In the genomic region with DNA sequence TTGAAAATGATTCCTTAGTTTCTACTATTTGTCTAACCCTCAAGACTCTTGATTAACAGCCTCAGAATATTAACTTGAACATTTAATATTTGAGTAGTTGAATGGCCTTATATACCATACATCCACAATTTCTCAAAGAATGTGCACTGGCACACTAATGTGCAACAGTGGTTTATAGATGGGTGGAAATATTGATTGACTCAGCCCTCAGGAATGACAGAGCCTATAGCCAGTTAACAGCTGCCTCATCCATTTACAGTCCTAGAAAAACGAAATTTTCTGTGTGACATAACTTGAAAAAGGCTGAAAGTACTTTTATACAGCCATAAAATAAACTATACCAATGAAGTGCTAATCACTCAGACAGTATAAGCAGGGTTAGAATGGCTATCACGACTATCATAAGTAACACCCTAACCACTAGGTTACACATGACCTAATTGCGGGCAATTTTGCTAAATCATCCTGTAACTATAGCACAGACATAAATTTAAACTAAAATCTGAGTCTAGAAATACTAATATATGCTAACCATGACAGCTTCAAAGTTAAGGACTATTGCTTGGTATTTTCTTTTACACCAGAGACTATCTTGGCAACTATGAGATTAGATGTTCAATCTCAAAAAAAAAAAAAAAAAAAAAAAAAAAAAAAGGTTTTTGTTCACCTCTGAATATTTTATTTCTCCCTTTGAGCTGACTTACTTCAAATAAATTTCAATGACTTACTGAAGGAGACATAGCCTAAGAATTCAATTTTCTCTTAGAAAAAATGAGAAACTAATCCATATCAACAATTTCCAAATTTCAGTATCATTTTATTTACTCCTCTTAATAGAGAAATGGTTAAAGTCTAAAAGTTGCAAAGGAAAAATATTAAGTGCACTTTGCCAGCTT, we compare ENCODE assay signal across 14 cellular contexts. TPM values are rescaled to one million over a fixed set of nuclear protein-coding genes. Genes with fewer than 3 reads are reported as not detected.
A peak's percentile ranks its signal among the peaks of the same experiment; 100 is the strongest.
DNase-seq lines count a peak whose midpoint lies in the region; ATAC-seq, FAIRE-seq and TF ChIP-seq lines count a peak whose summit lies in the region.
"Had no signal": no experiment of that assay in that cellular context is flagged by ENCODE, and none has a peak within 500 bp of the region (broad histone marks: within the 10 kb centered on the region; RNA-seq: fewer than 3 reads in every experiment).

No MANE protein-coding gene starts in this region.

- H3K9me1 ChIP-seq in IMR-90 (ENCODE audit: insufficient read depth, low read length), result peaks cover 14% of the 10 kb centered on the region

- POLR2A ChIA-PET in IMR-90 (lab: Charles Lee; ENCODE audit: unreplicated experiment), result no interaction called here

- H3K56ac ChIP-seq in IMR-90 (ENCODE audit: extremely low read depth, insufficient read depth, low read length), result no peak overlapping the region

- H4K8ac ChIP-seq in IMR-90 (ENCODE audit: low read depth in 2 of 2, low read length in 2 of 2), result no peak overlapping the region

- DNase-seq in AG10803 (ENCODE audit: low read depth) (peak; percentile 46), IMR-90 (peak; percentile 72), astrocyte (ENCODE audit: low read depth) (peak; percentile 51), kidney (no peak), SIG-M5 treated with dmso at 0.1 percent for 504 hours (lab: John Stamatoyannopoulos, UW; ENCODE audit: unreplicated experiment) (no peak)
- DNase-seq: activated CD4-positive, alpha-beta memory T cell treated with anti-CD3 and anti-CD28 coated beads, Interleukin-2, amount 10 ng/mL, durations not matched to agents 7 days and 5 days; effector CD8-positive, alpha-beta T cell; NCI-H524 had no signal

- H2AFZ ChIP-seq in IMR-90 (replicated peaks; ENCODE audit: low read length, poor library complexity), result no peak overlapping the region
- no peak overlapping the region for H2AFZ ChIP-seq in astrocyte (ENCODE audit: low read depth, low read length)

- H3K4me2 ChIP-seq in IMR-90 (ENCODE audit: low read depth, low read length) (peak overlapping the region; percentile 65; the same call in 1 of the 2 replicates), astrocyte (ENCODE audit: low read length) (peak overlapping the region; percentile 37)

- no peak overlapping the region for H3K14ac ChIP-seq in IMR-90 (replicated peaks; ENCODE audit: low read depth, low read length)

- H3K27ac ChIP-seq in IMR-90 (ENCODE audit: insufficient read depth, low read length) (no peak overlapping the region), astrocyte (ENCODE audit: low read depth, low read length) (no peak overlapping the region), kidney (ENCODE audit: low read depth in 2 of 2, low read length in 2 of 2) (no peak overlapping the region)
- H3K27ac ChIP-seq: C4-2B had no signal

- H4K91ac ChIP-seq in IMR-90 (ENCODE audit: insufficient read depth, low read depth, low read length), result no peak overlapping the region

- dilution Hi-C loops in IMR-90 (cut with HindIII; ENCODE audit: low sequenced_read_pairs, unreplicated experiment), result no loop called here

- H3K36me3 ChIP-seq in IMR-90 (ENCODE audit: control insufficient read depth, insufficient read depth, low read length), result peaks cover 18% of the 10 kb centered on the region
- H3K36me3 ChIP-seq in astrocyte (ENCODE audit: insufficient read depth, low read length), result peaks cover 3% of the 10 kb centered on the region
- peaks cover 10 to 12% of the 10 kb centered on the region in 2 donors for H3K36me3 ChIP-seq in kidney (ENCODE audit: control insufficient read depth in 1 of 2, insufficient read depth in 2 of 2, low read length in 2 of 2)

- CTCF ChIA-PET in IMR-90 (lab: Yijun Ruan, JAX), result interaction anchor here (0.6 to 0.8 kb wide), 4 partner anchors 21 to 1367 kb away, joined by 3 to 4 read pairs (median 4); no protein-coding TSS in a partner anchor

- no peaks in the 10 kb centered on the region for H3K27me3 Mint-ChIP-seq in astrocyte (ENCODE audit: low read depth, unreplicated experiment)
- H3K27me3 Mint-ChIP-seq: activated CD4-positive, alpha-beta memory T cell treated with anti-CD3 and anti-CD28 coated beads, Interleukin-2, amount 10 ng/mL, durations not matched to agents 7 days and 5 days; activated naive CD4-positive, alpha-beta T cell treated with anti-CD3 and anti-CD28 coated beads, Interleukin-2, amount 50 U/mL, for 24 hours had no signal

- in situ Hi-C loops in IMR-90 (cut with MboI; ENCODE audit: low sequenced_read_pairs), result no loop called here

- ATAC-seq in IMR-90 (ENCODE audit: low read depth) (peak; percentile 88), HG03159 (IDR thresholded peaks at IDR 0.05; ENCODE audit: unreplicated experiment) (no peak), HG03108 (IDR thresholded peaks at IDR 0.05; ENCODE audit: unreplicated experiment) (no peak), GM21825 (IDR thresholded peaks at IDR 0.05; ENCODE audit: unreplicated experiment) (no peak)
- ATAC-seq: sciatic nerve had no signal

- peak overlapping the region; percentile 75 for H2BK5ac ChIP-seq in IMR-90 (ENCODE audit: low read depth, low read length, poor library complexity, severe bottlenecking)

- no peak overlapping the region; the same call in 2 of the 3 replicates for H2BK15ac ChIP-seq in IMR-90 (ENCODE audit: low read depth, low read length)

- no peak overlapping the region for H3K4me3 ChIP-seq in AG10803 (ENCODE audit: low read length)
- no peak overlapping the region for H3K4me3 ChIP-seq in IMR-90 (ENCODE audit: insufficient read depth, low read depth, low read length)
- no peak overlapping the region for H3K4me3 ChIP-seq in astrocyte (ENCODE audit: insufficient read depth, low read depth, low read length)
- no peak overlapping the region for H3K4me3 ChIP-seq in kidney (ENCODE audit: low read length in 2 of 2)

- intact Hi-C loops in IMR-90 (cut with micrococcal nuclease) (loop anchor here (5.0 kb wide), 1 partner anchor 160 kb away; a partner anchor contains a TSS), kidney (cut with DNase I) (no loop called here)

- no peak overlapping the region for H3K18ac ChIP-seq in IMR-90 (ENCODE audit: low read depth, low read length)

- H2AK9ac ChIP-seq in IMR-90 (replicated peaks; ENCODE audit: low read depth, low read length, poor library complexity), result no peak overlapping the region

- TF ChIP-seq CTCF in AG10803 (conservative IDR thresholded peaks at IDR 0.05; ENCODE audit: low read length) (no peak), IMR-90 (conservative IDR thresholded peaks at IDR 0.05; ENCODE audit: low read depth, low read length) (no peak), astrocyte (IDR thresholded peaks at IDR 0.05; ENCODE audit: insufficient read depth, low read depth, low read length) (no peak), kidney (IDR thresholded peaks at IDR 0.05; ENCODE audit: borderline replicate concordance, extremely low read depth, insufficient read depth) (no peak)

- H3K79me2 ChIP-seq in astrocyte (ENCODE audit: insufficient read depth, low read length), result peaks cover 69% of the 10 kb centered on the region

- no TSS peak for BruUV-seq in IMR-90 (replicated peaks; lab: Mats Ljungman, UMichigan)

- H3K9ac ChIP-seq in IMR-90 (ENCODE audit: low read depth, low read length), result no peak overlapping the region
- no peak overlapping the region for H3K9ac ChIP-seq in astrocyte (ENCODE audit: low read length)
- no peak overlapping the region for H3K9ac ChIP-seq in kidney (ENCODE audit: low read length in 2 of 2)

- TF ChIP-seq POLR2A in IMR-90 (IDR thresholded peaks at IDR 0.05; ENCODE audit: low read depth, low read length), result no peak

- H3K27me3 ChIP-seq in IMR-90 (ENCODE audit: control insufficient read depth, insufficient read depth, low read length) (no peaks in the 10 kb centered on the region), astrocyte (ENCODE audit: insufficient read depth, low read length) (no peaks in the 10 kb centered on the region)

- no peak overlapping the region for H2AK5ac ChIP-seq in IMR-90 (ENCODE audit: low read depth, low read length)

- peak; percentile 20 for FAIRE-seq in astrocyte (lab: Jason Lieb, UNC)
- FAIRE-seq in kidney (lab: Jason Lieb, UNC), result peak; percentile 13

- peaks cover 6% of the 10 kb centered on the region for H3K4me1 ChIP-seq in IMR-90 (ENCODE audit: control insufficient read depth, insufficient read depth, low read length)
- peaks cover 5% of the 10 kb centered on the region for H3K4me1 ChIP-seq in astrocyte (ENCODE audit: insufficient read depth, low read length)
- H3K4me1 ChIP-seq in kidney (ENCODE audit: control insufficient read depth in 1 of 2, insufficient read depth in 1 of 2, low read depth in 1 of 2, low read length in 2 of 2), result peaks cover 0 to 5% of the 10 kb centered on the region in 2 donors

- peaks cover 23 to 57% of the 10 kb centered on the region in 2 experiments for H3K79me1 ChIP-seq in IMR-90 (ENCODE audit: low read depth in 1 of 2, low read length in 2 of 2)

- TF ChIP-seq RAD21 in IMR-90 (IDR thresholded peaks at IDR 0.05; ENCODE audit: low read length), result no peak

- H4K20me1 ChIP-seq in IMR-90 (ENCODE audit: insufficient read depth, low read length), result peaks cover 25% of the 10 kb centered on the region
- peaks cover 16% of the 10 kb centered on the region for H4K20me1 ChIP-seq in astrocyte (ENCODE audit: insufficient read depth, low read length)

- H2BK20ac ChIP-seq in IMR-90 (ENCODE audit: low read depth, low read length), result no peak overlapping the region

- H3K4me3 Mint-ChIP-seq in astrocyte (ENCODE audit: unreplicated experiment), result peak overlapping the region; percentile 27
- H3K4me3 Mint-ChIP-seq: activated CD4-positive, alpha-beta memory T cell treated with anti-CD3 and anti-CD28 coated beads, Interleukin-2, amount 10 ng/mL, durations not matched to agents 7 days and 5 days; activated naive CD4-positive, alpha-beta T cell treated with anti-CD3 and anti-CD28 coated beads, Interleukin-2, amount 50 U/mL, for 24 hours had no signal

- H3K36me3 Mint-ChIP-seq in astrocyte (ENCODE audit: low read depth, unreplicated experiment), result peaks cover 3% of the 10 kb centered on the region

- no peaks in the 10 kb centered on the region for H3K9me3 Mint-ChIP-seq in astrocyte (ENCODE audit: unreplicated experiment)
- H3K9me3 Mint-ChIP-seq: activated CD4-positive, alpha-beta memory T cell treated with anti-CD3 and anti-CD28 coated beads, Interleukin-2, amount 10 ng/mL, durations not matched to agents 7 days and 5 days; activated naive CD4-positive, alpha-beta T cell treated with anti-CD3 and anti-CD28 coated beads, Interleukin-2, amount 50 U/mL, for 24 hours had no signal

- H3K4ac ChIP-seq in IMR-90 (ENCODE audit: low read depth, low read length), result no peak overlapping the region

- peaks cover 35% of the 10 kb centered on the region for H3K4me1 Mint-ChIP-seq in astrocyte (ENCODE audit: low read depth, unreplicated experiment)

- no peak overlapping the region for H4K5ac ChIP-seq in IMR-90 (ENCODE audit: low read depth, low read length)

- H3K9me3 ChIP-seq in IMR-90 (ENCODE audit: control insufficient read depth, insufficient read depth, low read length) (no peaks in the 10 kb centered on the region; the same call in 1 of the 2 replicates), astrocyte (ENCODE audit: insufficient read depth, low read depth, low read length) (no peaks in the 10 kb centered on the region), kidney (ENCODE audit: control insufficient read depth in 1 of 2, low read length in 2 of 2) (no peaks in the 10 kb centered on the region)

- no peak overlapping the region for H3K23ac ChIP-seq in IMR-90 (ENCODE audit: low read depth, low read length)

- no peak overlapping the region for H2BK120ac ChIP-seq in IMR-90 (ENCODE audit: low read depth, low read length)

- peak overlapping the region; percentile 69 for H3K27ac Mint-ChIP-seq in astrocyte (ENCODE audit: unreplicated experiment)
- H3K27ac Mint-ChIP-seq: activated CD4-positive, alpha-beta memory T cell treated with anti-CD3 and anti-CD28 coated beads, Interleukin-2, amount 10 ng/mL, durations not matched to agents 7 days and 5 days; activated naive CD4-positive, alpha-beta T cell treated with anti-CD3 and anti-CD28 coated beads, Interleukin-2, amount 50 U/mL, for 24 hours had no signal

- WGBS in IMR-90 (ENCODE audit: extremely low coverage in 2 of 2, insufficient read length in 1 of 2), 2 experiments, result no CpG with 5 or more reads among the region's 3 CpGs

RNA-seq across cellular contexts. Expression of a gene that starts 9.3 kb away (rescaled TPM):
- 34.1 and 45.0 TPM in 2 replicates for total RNA-seq in IMR-90 (2012; rRNA removed)
- polyA plus RNA-seq in IMR-90 (2012; rRNA removed), result 10.4 and 13.1 TPM in 2 replicates
- 2.9 and 4.7 TPM in 2 replicates for polyA plus RNA-seq in IMR-90 (2012; cell fraction: cytosol; rRNA removed)
- polyA plus RNA-seq in IMR-90 (2012; cell fraction: nucleus; rRNA removed; ENCODE audit: low replicate concordance), result 14.0 and 29.6 TPM in 2 replicates
- 52.5 and 53.2 TPM in 2 replicates for total RNA-seq in astrocyte
- total RNA-seq in kidney, result 67.0 TPM
- 10.2 TPM for polyA plus RNA-seq in kidney (ENCODE audit: insufficient read depth, low read depth, low replicate concordance)

Comparison
In these comparisons a context has a peak if more than half of its experiments do, and no peak if none do; other contexts are left out.
1. DNase-seq: peak in AG10803 (single experiment), IMR-90 (single experiment) and astrocyte (single experiment); none in kidney (single experiment) and SIG-M5 treated with dmso at 0.1 percent for 504 hours (single experiment).